10 cellular contexts compared by ENCODE assay signal in the genomic region with DNA sequence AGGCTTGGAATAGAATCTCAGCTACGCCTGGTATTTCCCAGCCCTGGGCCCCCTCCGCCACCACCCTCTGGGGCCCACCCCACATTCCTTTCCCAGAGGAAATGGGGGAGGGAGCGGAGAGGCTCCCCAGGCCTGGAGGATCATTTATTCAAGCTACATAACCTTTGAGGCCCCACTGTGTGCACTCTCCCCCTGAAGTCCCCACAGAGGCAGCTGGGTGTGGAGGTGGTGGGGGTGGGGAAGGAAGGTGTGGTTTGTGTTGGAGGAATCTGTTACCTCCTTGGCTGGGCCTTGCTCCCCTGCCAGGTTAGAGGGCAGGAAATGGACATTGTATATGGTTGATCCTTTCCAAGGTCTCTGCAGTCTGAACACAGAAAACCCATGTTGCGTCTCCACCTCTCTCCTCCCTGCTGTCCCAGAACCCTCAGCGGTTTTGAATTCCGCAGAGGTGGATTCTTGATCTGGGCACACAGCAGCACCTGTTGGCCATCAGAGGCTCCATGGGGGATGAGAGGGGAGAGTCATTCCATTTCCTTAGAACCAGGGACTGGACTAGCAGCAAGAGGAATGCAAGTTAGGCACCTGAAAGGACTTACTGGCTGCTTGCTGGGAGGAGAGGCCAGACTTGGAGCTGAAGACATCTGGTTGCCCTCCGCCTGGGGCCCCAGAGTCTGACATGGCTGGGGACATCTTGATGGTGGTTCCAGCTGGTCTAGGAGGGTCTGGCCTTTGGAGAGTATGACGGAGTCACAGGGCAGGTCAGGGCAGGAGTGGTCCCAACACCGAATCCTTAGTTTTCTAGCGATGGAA. TPM values are rescaled to one million over a fixed set of nuclear protein-coding genes. Genes with fewer than 3 reads are reported as not detected.
DNase-seq lines count a peak whose midpoint lies in the region; ATAC-seq, FAIRE-seq and TF ChIP-seq lines count a peak whose summit lies in the region.
"Had no signal": no experiment of that assay in that cellular context is flagged by ENCODE, and none has a peak within 500 bp of the region (broad histone marks: within the 10 kb centered on the region; RNA-seq: fewer than 3 reads in every experiment).

No MANE protein-coding gene starts in this region.

- peak; percentile 30 for ATAC-seq in Right ventricle myocardium inferior
- no peak for ATAC-seq in lung (ENCODE audit: insufficient read depth, low FRiP score)
- no peak for ATAC-seq in GM19397 (IDR thresholded peaks at IDR 0.05; ENCODE audit: unreplicated experiment)

- H3K9me1 ChIP-seq in endothelial cell of umbilical vein (replicated peaks; ENCODE audit: control insufficient read depth, extremely low read depth, insufficient read depth, low read length) = no peaks in the 10 kb centered on the region

- H3K79me2 ChIP-seq in endothelial cell of umbilical vein (ENCODE audit: control insufficient read depth, insufficient read depth, low read length) = peaks cover 75% of the 10 kb centered on the region

- H2AFZ ChIP-seq in endothelial cell of umbilical vein (ENCODE audit: low read depth, low read length) = no peak overlapping the region

- intact Hi-C loops in Right ventricle myocardium inferior (cut with DNase I) (loop anchor here (2.0 kb wide), 1 partner anchor 16 kb away; no protein-coding TSS in a partner anchor), cardiac septum (cut with DNase I) (loop anchor here (2.0 to 5.0 kb wide), 2 partner anchors 16 to 296 kb away; a partner anchor contains a TSS), endothelial cell of umbilical vein (cut with micrococcal nuclease) (loop anchor here (1.0 kb wide), 2 partner anchors 20 to 26 kb away; no protein-coding TSS in a partner anchor)

- DNase-seq in Right ventricle myocardium inferior (ENCODE audit: missing footprints) (no peak), cardiac septum (ENCODE audit: low spot score) (no peak), endothelial cell of umbilical vein (ENCODE audit: low read depth, low spot score) (peak; percentile 81), lung (ENCODE audit: low spot score) (no peak), NAMALWA (ENCODE audit: low spot score) (no peak), NCI-H2196 (lab: John Stamatoyannopoulos, UW; ENCODE audit: unreplicated experiment) (no peak)
- no peak for DNase-seq in activated CD4-positive, alpha-beta T cell treated with anti-CD3 and anti-CD28 coated beads for 1 hour
- DNase-seq: SHP77 had no signal

- H3K4me1 ChIP-seq in endothelial cell of umbilical vein (ENCODE audit: control insufficient read depth, extremely low read depth, insufficient read depth, low read length) = peaks cover 72% of the 10 kb centered on the region
- peaks cover 16 to 48% of the 10 kb centered on the region in 2 donors for H3K4me1 ChIP-seq in lung (ENCODE audit: control insufficient read depth in 2 of 2, insufficient read depth in 2 of 2, low read length in 2 of 2)

- H3K9me3 ChIP-seq in endothelial cell of umbilical vein (replicated peaks; ENCODE audit: control insufficient read depth, insufficient read depth, low read length) (no peaks in the 10 kb centered on the region), lung (ENCODE audit: control insufficient read depth in 2 of 2, insufficient read depth in 1 of 2, low read length in 1 of 2) (no peaks in the 10 kb centered on the region)

- no peak for FAIRE-seq in endothelial cell of umbilical vein (lab: Jason Lieb, UNC)
- FAIRE-seq: A204.1 had no signal

- H3K9ac ChIP-seq in endothelial cell of umbilical vein (replicated peaks; ENCODE audit: extremely low read depth, insufficient read depth, low read length) = peak overlapping the region; percentile 83

- H3K36me3 ChIP-seq in endothelial cell of umbilical vein (ENCODE audit: control insufficient read depth in 2 of 2, extremely low read depth in 1 of 2, insufficient read depth in 2 of 2, low read length in 2 of 2) = no peaks in the 10 kb centered on the region
- no peaks in the 10 kb centered on the region for H3K36me3 ChIP-seq in lung (ENCODE audit: control insufficient read depth in 2 of 2, insufficient read depth in 2 of 2, low read length in 2 of 2)

- H4K20me1 ChIP-seq in endothelial cell of umbilical vein (replicated peaks; ENCODE audit: control insufficient read depth, extremely low read depth, insufficient read depth, low read length) = no peaks in the 10 kb centered on the region

- peak; percentile 55 for TF ChIP-seq POLR2A in endothelial cell of umbilical vein (IDR thresholded peaks at IDR 0.05; ENCODE audit: low read depth, low read length)

- WGBS in lung, 2 donors = 50 to 60% methylated on average over 10 of the region's 10 CpGs

- dilution Hi-C loops in endothelial cell of umbilical vein (cut with MboI; ENCODE audit: extremely low pct_ligation_motif_present, low sequenced_read_pairs) = no loop called here

- TF ChIP-seq CTCF in endothelial cell of umbilical vein (IDR thresholded peaks at IDR 0.05; ENCODE audit: extremely low read depth in 1 of 2, insufficient read depth in 1 of 2, low read depth in 1 of 2, low read length in 2 of 2) (no peak), lung (IDR thresholded peaks at IDR 0.05; ENCODE audit: control extremely low read depth, extremely low read depth) (no peak)

- CTCF ChIA-PET in endothelial cell of umbilical vein (lab: Charles Lee) = interaction anchor here (0.6 to 3.0 kb wide), 14 partner anchors 8 to 102 kb away, joined by 3 to 20 read pairs (median 5); a partner anchor contains a TSS

- H3K4me2 ChIP-seq in endothelial cell of umbilical vein (ENCODE audit: insufficient read depth, low read length) = peak overlapping the region; percentile 68

- BruUV-seq in endothelial cell of umbilical vein (replicated peaks; lab: Mats Ljungman, UMichigan) = TSS peak; percentile 80

- peak overlapping the region; percentile 94 for H3K27ac ChIP-seq in endothelial cell of umbilical vein (ENCODE audit: insufficient read depth, low read depth, low read length)
- H3K27ac ChIP-seq in lung (ENCODE audit: low read depth in 1 of 2, low read length in 1 of 2) = peak overlapping the region; percentile 54 to 89

- H3K27me3 ChIP-seq in endothelial cell of umbilical vein (ENCODE audit: control insufficient read depth in 2 of 2, insufficient read depth in 2 of 2, low read length in 2 of 2) (no peaks in the 10 kb centered on the region), lung (ENCODE audit: control insufficient read depth, insufficient read depth) (no peaks in the 10 kb centered on the region)

- POLR2A ChIA-PET in endothelial cell of umbilical vein (lab: Charles Lee) = interaction anchor here (0.7 to 1.9 kb wide), 4 partner anchors 13 to 1501 kb away, joined by 3 to 11 read pairs (median 3); no protein-coding TSS in a partner anchor

- peak overlapping the region in 2 of 3 experiments; percentile 21 to 39 for H3K4me3 ChIP-seq in endothelial cell of umbilical vein (replicated peaks in 1 of 3; ENCODE audit: insufficient read depth in 1 of 3, low read depth in 1 of 3, low read length in 3 of 3)
- H3K4me3 ChIP-seq in lung = no peak overlapping the region

TF ChIP-seq in endothelial cell of umbilical vein, 7 proteins besides CTCF, POLR2A, EP300 and RAD21:
- no peak for TF ChIP-seq FOS (IDR thresholded peaks at IDR 0.05; ENCODE audit: borderline replicate concordance, insufficient read depth, low read length)
- TF ChIP-seq EZH2 (IDR thresholded peaks at IDR 0.05; ENCODE audit: borderline replicate concordance, low read depth, low read length, severe bottlenecking) = no peak
- no peak for TF ChIP-seq JUN (IDR thresholded peaks at IDR 0.05; ENCODE audit: borderline replicate concordance, insufficient read depth, insufficient read length, low read depth)
- TF ChIP-seq MYC (IDR thresholded peaks at IDR 0.05; ENCODE audit: low read depth, low read length) = no peak
- TF ChIP-seq GATA2 (IDR thresholded peaks at IDR 0.05; ENCODE audit: insufficient read depth, insufficient read length, low read depth, low read length) = no peak
- peak; percentile 93 for TF ChIP-seq POLR2AphosphoS5 (IDR thresholded peaks at IDR 0.05; ENCODE audit: insufficient read depth, low read depth, low read length)
- TF ChIP-seq, protein P1, sequence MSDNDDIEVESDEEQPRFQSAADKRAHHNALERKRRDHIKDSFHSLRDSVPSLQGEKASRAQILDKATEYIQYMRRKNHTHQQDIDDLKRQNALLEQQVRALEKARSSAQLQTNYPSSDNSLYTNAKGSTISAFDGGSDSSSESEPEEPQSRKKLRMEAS (IDR thresholded peaks at IDR 0.05; ENCODE audit: insufficient read depth, insufficient read length) = no peak
TF ChIP-seq in endothelial cell of umbilical vein: peak in this region for 1.

RNA-seq across cellular contexts. Expression of a gene that starts 23.0 kb away (rescaled TPM):
- total RNA-seq in Right ventricle myocardium inferior (67.5 TPM), cardiac septum (96.8 TPM), endothelial cell of umbilical vein (152 and 190 TPM in 2 replicates), lung (10 to 100 TPM; 59.2 to 91.7 TPM)
- polyA plus RNA-seq in endothelial cell of umbilical vein (22.3 and 25.4 TPM in 2 replicates), lung (10 to 100 TPM; 18.3 to 19.2 TPM)
- polyA plus RNA-seq in endothelial cell of umbilical vein (2011; cell fraction: cytosol; rRNA removed) = 22.9 and 25.3 TPM in 2 replicates
- 53.1 and 59.2 TPM in 2 replicates for polyA plus RNA-seq in endothelial cell of umbilical vein (2011; cell fraction: nucleus; rRNA removed)
- 49.6 and 59.2 TPM in 2 replicates for polyA plus RNA-seq in endothelial cell of umbilical vein (2012)
- 42.0 and 76.2 TPM in 2 replicates for polyA minus RNA-seq in endothelial cell of umbilical vein
- polyA minus RNA-seq in endothelial cell of umbilical vein (2011; cell fraction: cytosol; rRNA and poly(A)+ RNA removed) = 23.5 TPM
- polyA minus RNA-seq in endothelial cell of umbilical vein (2011; cell fraction: nucleus; rRNA and poly(A)+ RNA removed) = 63.5 and 75.4 TPM in 2 replicates
